ENCODE assay signal across 1 cellular context in the genomic region with DNA sequence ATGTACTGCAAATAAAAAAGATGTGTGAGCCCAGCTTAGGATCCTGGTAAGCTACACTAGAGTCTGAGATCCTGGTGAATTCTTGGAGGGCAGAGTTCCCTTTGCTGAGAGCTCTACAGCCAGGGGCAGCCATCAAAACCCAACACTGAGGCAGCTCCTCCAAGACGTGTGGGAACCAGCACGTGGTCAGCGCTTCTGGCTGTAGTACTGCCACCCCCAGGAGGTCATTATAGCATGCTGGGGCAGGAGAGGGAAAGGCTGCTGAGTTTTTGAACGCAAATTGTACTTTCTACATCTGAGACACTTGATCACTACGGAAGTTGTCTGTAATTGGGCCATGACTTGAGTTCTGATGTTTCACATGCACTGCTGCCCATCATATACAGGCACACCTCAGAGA.
TF ChIP-seq lines count a peak whose summit lies in the region.

No MANE protein-coding gene starts in this region.

TF ChIP-seq in GM23338, 12 proteins besides CTCF, POLR2A, EP300 and RAD21 (continued from another document):
- TF ChIP-seq, protein P1, sequence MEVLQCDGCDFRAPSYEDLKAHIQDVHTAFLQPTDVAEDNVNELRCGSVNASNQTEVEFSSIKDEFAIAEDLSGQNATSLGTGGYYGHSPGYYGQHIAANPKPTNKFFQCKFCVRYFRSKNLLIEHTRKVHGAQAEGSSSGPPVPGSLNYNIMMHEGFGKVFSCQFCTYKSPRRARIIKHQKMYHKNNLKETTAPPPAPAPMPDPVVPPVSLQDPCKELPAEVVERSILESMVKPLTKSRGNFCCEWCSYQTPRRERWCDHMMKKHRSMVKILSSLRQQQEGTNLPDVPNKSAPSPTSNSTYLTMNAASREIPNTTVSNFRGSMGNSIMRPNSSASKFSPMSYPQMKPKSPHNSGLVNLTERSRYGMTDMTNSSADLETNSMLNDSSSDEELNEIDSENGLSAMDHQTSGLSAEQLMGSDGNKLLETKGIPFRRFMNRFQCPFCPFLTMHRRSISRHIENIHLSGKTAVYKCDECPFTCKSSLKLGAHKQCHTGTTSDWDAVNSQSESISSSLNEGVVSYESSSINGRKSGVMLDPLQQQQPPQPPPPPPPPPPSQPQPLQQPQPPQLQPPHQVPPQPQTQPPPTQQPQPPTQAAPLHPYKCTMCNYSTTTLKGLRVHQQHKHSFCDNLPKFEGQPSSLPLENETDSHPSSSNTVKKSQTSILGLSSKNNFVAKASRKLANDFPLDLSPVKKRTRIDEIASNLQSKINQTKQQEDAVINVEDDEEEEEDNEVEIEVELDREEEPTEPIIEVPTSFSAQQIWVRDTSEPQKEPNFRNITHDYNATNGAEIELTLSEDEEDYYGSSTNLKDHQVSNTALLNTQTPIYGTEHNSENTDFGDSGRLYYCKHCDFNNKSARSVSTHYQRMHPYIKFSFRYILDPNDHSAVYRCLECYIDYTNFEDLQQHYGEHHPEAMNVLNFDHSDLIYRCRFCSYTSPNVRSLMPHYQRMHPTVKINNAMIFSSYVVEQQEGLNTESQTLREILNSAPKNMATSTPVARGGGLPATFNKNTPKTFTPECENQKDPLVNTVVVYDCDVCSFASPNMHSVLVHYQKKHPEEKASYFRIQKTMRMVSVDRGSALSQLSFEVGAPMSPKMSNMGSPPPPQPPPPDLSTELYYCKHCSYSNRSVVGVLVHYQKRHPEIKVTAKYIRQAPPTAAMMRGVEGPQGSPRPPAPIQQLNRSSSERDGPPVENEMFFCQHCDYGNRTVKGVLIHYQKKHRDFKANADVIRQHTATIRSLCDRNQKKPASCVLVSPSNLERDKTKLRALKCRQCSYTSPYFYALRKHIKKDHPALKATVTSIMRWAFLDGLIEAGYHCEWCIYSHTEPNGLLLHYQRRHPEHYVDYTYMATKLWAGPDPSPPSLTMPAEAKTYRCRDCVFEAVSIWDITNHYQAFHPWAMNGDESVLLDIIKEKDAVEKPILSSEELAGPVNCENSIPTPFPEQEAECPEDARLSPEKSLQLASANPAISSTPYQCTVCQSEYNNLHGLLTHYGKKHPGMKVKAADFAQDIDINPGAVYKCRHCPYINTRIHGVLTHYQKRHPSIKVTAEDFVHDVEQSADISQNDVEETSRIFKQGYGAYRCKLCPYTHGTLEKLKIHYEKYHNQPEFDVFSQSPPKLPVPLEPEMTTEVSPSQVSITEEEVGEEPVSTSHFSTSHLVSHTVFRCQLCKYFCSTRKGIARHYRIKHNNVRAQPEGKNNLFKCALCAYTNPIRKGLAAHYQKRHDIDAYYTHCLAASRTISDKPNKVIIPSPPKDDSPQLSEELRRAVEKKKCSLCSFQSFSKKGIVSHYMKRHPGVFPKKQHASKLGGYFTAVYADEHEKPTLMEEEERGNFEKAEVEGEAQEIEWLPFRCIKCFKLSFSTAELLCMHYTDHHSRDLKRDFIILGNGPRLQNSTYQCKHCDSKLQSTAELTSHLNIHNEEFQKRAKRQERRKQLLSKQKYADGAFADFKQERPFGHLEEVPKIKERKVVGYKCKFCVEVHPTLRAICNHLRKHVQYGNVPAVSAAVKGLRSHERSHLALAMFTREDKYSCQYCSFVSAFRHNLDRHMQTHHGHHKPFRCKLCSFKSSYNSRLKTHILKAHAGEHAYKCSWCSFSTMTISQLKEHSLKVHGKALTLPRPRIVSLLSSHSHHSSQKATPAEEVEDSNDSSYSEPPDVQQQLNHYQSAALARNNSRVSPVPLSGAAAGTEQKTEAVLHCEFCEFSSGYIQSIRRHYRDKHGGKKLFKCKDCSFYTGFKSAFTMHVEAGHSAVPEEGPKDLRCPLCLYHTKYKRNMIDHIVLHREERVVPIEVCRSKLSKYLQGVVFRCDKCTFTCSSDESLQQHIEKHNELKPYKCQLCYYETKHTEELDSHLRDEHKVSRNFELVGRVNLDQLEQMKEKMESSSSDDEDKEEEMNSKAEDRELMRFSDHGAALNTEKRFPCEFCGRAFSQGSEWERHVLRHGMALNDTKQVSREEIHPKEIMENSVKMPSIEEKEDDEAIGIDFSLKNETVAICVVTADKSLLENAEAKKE (CRISPR knock-in tag; IDR thresholded peaks at IDR 0.05), result no peak
- TF ChIP-seq POLR2AphosphoS5 (IDR thresholded peaks at IDR 0.05; ENCODE audit: low read depth) (no peak), STAT1 (IDR thresholded peaks at IDR 0.05; ENCODE audit: unreplicated experiment) (no peak), CREB1 (CRISPR knock-in tag; IDR thresholded peaks at IDR 0.05; ENCODE audit: low read depth) (no peak), NANOG (IDR thresholded peaks at IDR 0.05; ENCODE audit: borderline replicate concordance) (no peak), ZNF331 (CRISPR knock-in tag; IDR thresholded peaks at IDR 0.05; ENCODE audit: low read depth) (no peak), ETS1 (IDR thresholded peaks at IDR 0.05) (no peak), JUNB (IDR thresholded peaks at IDR 0.05; ENCODE audit: unreplicated experiment) (no peak), ZNF114 (CRISPR knock-in tag; IDR thresholded peaks at IDR 0.05) (no peak)
TF ChIP-seq in GM23338: peak in this region for 0.
